In the genomic region with DNA sequence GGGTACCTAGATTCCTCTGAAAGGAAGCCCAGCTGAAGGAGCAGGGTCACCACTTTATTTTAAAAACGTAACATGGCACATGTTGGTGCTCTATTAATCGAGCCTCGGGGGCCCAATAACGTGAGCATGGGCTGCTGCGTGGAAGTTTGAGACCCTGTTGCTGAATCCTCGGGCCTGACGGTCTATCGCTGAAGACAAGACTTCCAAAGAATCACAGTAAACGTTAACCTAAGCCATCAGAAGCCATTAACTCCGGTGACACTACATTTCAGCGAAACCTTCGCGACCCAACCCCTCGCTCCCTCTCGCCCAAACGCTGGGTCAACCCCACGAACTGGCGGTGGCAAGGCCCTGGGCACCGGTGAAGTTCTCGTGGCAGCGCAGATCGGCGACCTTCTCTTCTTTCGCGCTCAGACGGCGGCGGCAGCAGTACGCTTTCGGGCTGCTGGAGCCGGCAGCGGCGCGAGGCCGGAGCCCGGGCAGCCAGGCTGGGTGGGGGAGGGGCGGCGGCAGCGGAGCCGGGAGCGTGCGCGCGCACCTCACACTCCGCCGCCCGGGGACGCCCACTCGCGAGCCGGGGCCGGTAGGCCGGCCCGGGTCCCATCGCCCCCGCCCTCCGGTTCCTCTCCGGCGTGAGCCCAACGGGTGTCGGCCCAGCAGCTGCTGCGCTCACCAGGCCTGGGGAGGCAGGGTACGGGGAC, we compare ENCODE assay signal across 1 cellular context.
TF ChIP-seq lines count a peak whose summit lies in the region.

No MANE protein-coding gene starts in this region.

TF ChIP-seq in K562, 482 proteins besides CTCF, POLR2A, EP300 and RAD21 (continued from another document):
- TF ChIP-seq, protein P1, sequence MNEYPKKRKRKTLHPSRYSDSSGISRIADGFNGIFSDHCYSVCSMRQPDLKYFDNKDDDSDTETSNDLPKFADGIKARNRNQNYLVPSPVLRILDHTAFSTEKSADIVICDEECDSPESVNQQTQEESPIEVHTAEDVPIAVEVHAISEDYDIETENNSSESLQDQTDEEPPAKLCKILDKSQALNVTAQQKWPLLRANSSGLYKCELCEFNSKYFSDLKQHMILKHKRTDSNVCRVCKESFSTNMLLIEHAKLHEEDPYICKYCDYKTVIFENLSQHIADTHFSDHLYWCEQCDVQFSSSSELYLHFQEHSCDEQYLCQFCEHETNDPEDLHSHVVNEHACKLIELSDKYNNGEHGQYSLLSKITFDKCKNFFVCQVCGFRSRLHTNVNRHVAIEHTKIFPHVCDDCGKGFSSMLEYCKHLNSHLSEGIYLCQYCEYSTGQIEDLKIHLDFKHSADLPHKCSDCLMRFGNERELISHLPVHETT (CRISPR knock-in tag; conservative IDR thresholded peaks at IDR 0.05 in 1 of 2, IDR thresholded peaks at IDR 0.05 in 1 of 2): peak in 1 of 2 experiments; percentile 99; a peak in 2 of 4 replicates
- TF ChIP-seq DMBX1 (CRISPR knock-in tag; IDR thresholded peaks at IDR 0.05; ENCODE audit: borderline replicate concordance): 0 out of 2 replicates have a peak, but pooled peaks have one; percentile 14
- TF ChIP-seq ZNF57 (CRISPR knock-in tag; IDR thresholded peaks at IDR 0.05): peak; percentile 64; the same call in 1 of the 2 replicates
- 0 out of 2 replicates have a peak, but pooled peaks have one; percentile 43 for TF ChIP-seq TAF7 (tag; IDR thresholded peaks at IDR 0.05)
- no peak for TF ChIP-seq MCM7 (IDR thresholded peaks at IDR 0.05)
